In the genomic region with DNA sequence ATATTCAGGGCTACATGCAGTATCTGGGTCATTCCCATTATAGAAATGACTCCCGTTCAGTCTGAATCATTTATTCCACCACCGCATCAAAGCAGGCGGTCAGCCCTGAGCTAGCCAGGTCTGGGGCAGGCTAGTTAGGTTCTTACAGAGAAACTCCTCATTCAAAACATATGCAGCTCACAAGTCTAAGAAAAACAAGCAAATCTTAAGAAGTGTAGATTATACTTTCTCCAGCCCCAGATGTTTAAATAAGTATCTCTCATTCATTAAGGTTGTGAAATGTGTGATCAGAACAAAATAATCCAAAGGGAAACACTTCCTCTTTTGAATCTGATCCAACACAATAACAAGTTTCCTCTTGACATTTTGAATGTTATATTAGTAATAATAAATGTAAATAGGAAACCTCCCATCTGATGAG, we compare ENCODE assay signal across 9 cellular contexts.
DNase-seq lines count a peak whose midpoint lies in the region; TF ChIP-seq lines count a peak whose summit lies in the region.
"Had no signal": no experiment of that assay in that cellular context is flagged by ENCODE, and none has a peak within 500 bp of the region (broad histone marks: within the 10 kb centered on the region; RNA-seq: fewer than 3 reads in every experiment).

No MANE protein-coding gene starts in this region.

- H3K4me1 Mint-ChIP-seq in activated CD4-positive, alpha-beta T cell treated with anti-CD3 and anti-CD28 coated beads, Interleukin-2, amount 10 ng/mL, durations not matched to agents 24 days and 14 days = peaks cover 63% of the 10 kb centered on the region

- H3K4me3 Mint-ChIP-seq in activated CD4-positive, alpha-beta T cell treated with anti-CD3 and anti-CD28 coated beads, Interleukin-2, amount 10 ng/mL, durations not matched to agents 24 days and 14 days = peak overlapping the region; percentile 95

- intact Hi-C loops in activated CD4-positive, alpha-beta T cell treated with anti-CD3 and anti-CD28 coated beads, Interleukin-2, amount 10 ng/mL, durations not matched to agents 24 days and 14 days (cut with micrococcal nuclease) = loop anchor here (10.0 kb wide), 1 partner anchor 781 kb away; a partner anchor contains a TSS

- no peak for TF ChIP-seq CTCF in fibroblast of pulmonary artery (IDR thresholded peaks at IDR 0.05; ENCODE audit: low read length, missing control alignments)

- peak overlapping the region; percentile 66 for H3K4me3 ChIP-seq in fibroblast of pulmonary artery (replicated peaks; ENCODE audit: low read depth, low read length)
- H3K4me3 ChIP-seq: lung had no signal

- H3K27ac Mint-ChIP-seq in activated CD4-positive, alpha-beta T cell treated with anti-CD3 and anti-CD28 coated beads, Interleukin-2, amount 10 ng/mL, durations not matched to agents 24 days and 14 days = peak overlapping the region; percentile 100

- H3K36me3 Mint-ChIP-seq in activated CD4-positive, alpha-beta T cell treated with anti-CD3 and anti-CD28 coated beads, Interleukin-2, amount 10 ng/mL, durations not matched to agents 24 days and 14 days (ENCODE audit: low read depth) = peaks cover 24% of the 10 kb centered on the region

- H3K27me3 Mint-ChIP-seq in activated CD4-positive, alpha-beta T cell treated with anti-CD3 and anti-CD28 coated beads, Interleukin-2, amount 10 ng/mL, durations not matched to agents 24 days and 14 days = no peaks in the 10 kb centered on the region

- DNase-seq in H4 (ENCODE audit: low spot score) (peak; percentile 55), fibroblast of pulmonary artery (ENCODE audit: low read depth) (peak; percentile 56), 8988T (no peak), retina (no peak), NCI-H524 treated with DMSO at 0.1 percent for 48 hours (lab: John Stamatoyannopoulos, UW) (no peak), DMS79 treated with DMSO at 0.1 percent for 48 hours (lab: John Stamatoyannopoulos, UW) (no peak)
- DNase-seq in activated CD4-positive, alpha-beta T cell treated with anti-CD3 and anti-CD28 coated beads, Interleukin-2, amount 10 ng/mL, durations not matched to agents 24 days and 14 days = peak; percentile 80
- peak; percentile 80 for DNase-seq in stimulated activated CD4-positive, alpha-beta T cell treated with anti-CD3 and anti-CD28 coated beads, Interleukin-1b, Interleukin-23, amount 100 ng/mL, for 48 hours

- no peaks in the 10 kb centered on the region for H3K9me3 Mint-ChIP-seq in activated CD4-positive, alpha-beta T cell treated with anti-CD3 and anti-CD28 coated beads, Interleukin-2, amount 10 ng/mL, durations not matched to agents 24 days and 14 days

Comparison
In these comparisons a context has a peak if more than half of its experiments do, and no peak if none do; other contexts are left out.
1. DNase-seq: peak in H4 (single experiment), activated CD4-positive, alpha-beta T cell treated with anti-CD3 and anti-CD28 coated beads, Interleukin-2, amount 10 ng/mL, durations not matched to agents 24 days and 14 days (single experiment), fibroblast of pulmonary artery (single experiment) and stimulated activated CD4-positive, alpha-beta T cell treated with anti-CD3 and anti-CD28 coated beads, Interleukin-1b, Interleukin-23, amount 100 ng/mL, for 48 hours (single experiment); none in 8988T (single experiment), retina (single experiment), NCI-H524 treated with DMSO at 0.1 percent for 48 hours (single experiment) and DMS79 treated with DMSO at 0.1 percent for 48 hours (single experiment).